8 cellular contexts compared by ENCODE assay signal in genomic region chr16:31868701-31869167, GRCh38. TPM values are rescaled to one million over a fixed set of nuclear protein-coding genes. Genes with fewer than 3 reads are reported as not detected.
A peak's percentile ranks its signal among the peaks of the same experiment; 100 is the strongest.
DNase-seq lines count a peak whose midpoint lies in the region; ATAC-seq lines count a peak whose summit lies in the region.

No MANE protein-coding gene starts in this region.

- in situ Hi-C loops in G401 (cut with HindIII; ENCODE audit: low sequenced_read_pairs): no loop called here

- ATAC-seq in HG02798 (IDR thresholded peaks at IDR 0.05; ENCODE audit: poor library complexity, unreplicated experiment) (peak; percentile 50), left colon (peak; percentile 56), GM18517 (IDR thresholded peaks at IDR 0.05; ENCODE audit: unreplicated experiment) (no peak)

- intact Hi-C loops in left colon (cut with DNase I, micrococcal nuclease): loop anchor here in 1 of 2 donors (10.0 kb wide), 1 partner anchor 894 kb away; no protein-coding TSS in a partner anchor

- DNase-seq in G401 (ENCODE audit: low spot score): peak; percentile 84
- peak; percentile 86 for DNase-seq in NCI-H2227 (lab: John Stamatoyannopoulos, UW; ENCODE audit: unreplicated experiment)
- peak; percentile 47 to 83 (median 58) for DNase-seq in activated CD4-positive, CD25-positive, alpha-beta regulatory T cell (lab: John Stamatoyannopoulos, UW)
- DNase-seq in caudate nucleus (lab: John Stamatoyannopoulos, UW): peak in 47 of 61 donors; percentile 9 to 87 (median 47)
- peak; percentile 67 to 92 for DNase-seq in left colon
- DNase-seq in stimulated activated CD4-positive, alpha-beta T cell treated with anti-CD3 and anti-CD28 coated beads, Interleukin-1b, Interleukin-23, amount 100 ng/mL, for 4 hours (ENCODE audit: low read depth in 2 of 2): peak; percentile 72 to 80

- peak overlapping the region; percentile 5 for H3K27ac ChIP-seq in caudate nucleus (ENCODE audit: low read depth, low read length)

RNA-seq across cellular contexts. Expression of gene ZNF267, which starts 4.9 kb away (rescaled TPM):
- 14.0 and 19.6 TPM in 2 replicates for total RNA-seq in G401 (2014; rRNA removed; shearing (Covaris generic))
- 10 to 100 TPM; 10.6 to 12.4 TPM for total RNA-seq in left colon
